Comparison of ENCODE assay signal across 11 cellular contexts in genomic region chr9:3733039-3733408, GRCh38.
A peak's percentile ranks its signal among the peaks of the same experiment; 100 is the strongest.
DNase-seq lines count a peak whose midpoint lies in the region; ATAC-seq and TF ChIP-seq lines count a peak whose summit lies in the region.
"Had no signal": no experiment of that assay in that cellular context is flagged by ENCODE, and none has a peak within 500 bp of the region (broad histone marks: within the 10 kb centered on the region; RNA-seq: fewer than 3 reads in every experiment).

No MANE protein-coding gene starts in this region.

- no peak overlapping the region for H3K27ac ChIP-seq in ACC112 (ENCODE audit: low read depth, low read length)
- no peak overlapping the region for H3K27ac ChIP-seq in GM23338 (ENCODE audit: low read depth)
- no peak overlapping the region for H3K27ac ChIP-seq in upper lobe of left lung

- no peaks in the 10 kb centered on the region for H3K79me2 ChIP-seq in ACC112 (ENCODE audit: control insufficient read depth, insufficient read depth, low read length, unreplicated experiment)
- H3K79me2 ChIP-seq in GM23338 (replicated peaks; ENCODE audit: insufficient read depth), result no peaks in the 10 kb centered on the region

- no peak for ATAC-seq in GM23338
- ATAC-seq in upper lobe of left lung (ENCODE audit: low FRiP score in 2 of 2), result no peak
- no peak for ATAC-seq in T-cell (replicated peaks in 1 of 4)
- no peak for ATAC-seq in HG03139 (IDR thresholded peaks at IDR 0.05; ENCODE audit: unreplicated experiment)

- no peak overlapping the region for H3K4me2 ChIP-seq in GM23338

- CTCF ChIA-PET in T-cell (lab: Charles Lee), result interaction anchor here (1.1 to 1.3 kb wide), 3 partner anchors 606 to 634 kb away, joined by 3 to 4 read pairs (median 3); no protein-coding TSS in a partner anchor

- no peak for TF ChIP-seq POLR2A in upper lobe of left lung (IDR thresholded peaks at IDR 0.05)

- no peaks in the 10 kb centered on the region for H3K9me3 ChIP-seq in upper lobe of left lung
- H3K9me3 ChIP-seq: sigmoid colon had no signal

- POLR2A ChIA-PET in T-cell (lab: Charles Lee), result no interaction called here

- no peaks in the 10 kb centered on the region for H4K20me1 ChIP-seq in GM23338 (replicated peaks; ENCODE audit: insufficient read depth)

- TF ChIP-seq EP300 in upper lobe of left lung (IDR thresholded peaks at IDR 0.05), result no peak

- WGBS in upper lobe of left lung, 2 donors, result 50 to 83% methylated on average over 3 of the region's 3 CpGs

- H3K27me3 Mint-ChIP-seq in GM23338 (ENCODE audit: insufficient read depth, low read depth, poor library complexity), result peaks cover 2% of the 10 kb centered on the region
- H3K27me3 Mint-ChIP-seq in activated T-helper 2 cell treated with anti-CD3 and anti-CD28 coated beads, Interferon-gamma antibody, Interleukin-2, Interleukin-4, amounts not matched to agents 10 μg/mL and 5 μg/mL and 100 μg/mL, durations not matched to agents 14 hours and 24 hours and 36 hours (ENCODE audit: low read depth), result no peaks in the 10 kb centered on the region
- no peaks in the 10 kb centered on the region for H3K27me3 Mint-ChIP-seq in nephron (ENCODE audit: low read depth)
- H3K27me3 Mint-ChIP-seq in T-cell, result no peaks in the 10 kb centered on the region

- H2AFZ ChIP-seq in ACC112 (ENCODE audit: low read length, unreplicated experiment), result peak overlapping the region; percentile 29
- H2AFZ ChIP-seq in GM23338, result 0 out of 2 replicates have a peak overlapping the region, but pooled peaks have one; percentile 0

- no peak for TF ChIP-seq CTCF in GM23338 (conservative IDR thresholded peaks at IDR 0.05; ENCODE audit: low read depth in 2 of 2)
- no peak for TF ChIP-seq CTCF in nephron (IDR thresholded peaks at IDR 0.05; ENCODE audit: unreplicated experiment in 3 of 3)
- TF ChIP-seq CTCF in upper lobe of left lung (IDR thresholded peaks at IDR 0.05), result no peak

- H3K27me3 ChIP-seq in ACC112 (ENCODE audit: insufficient read depth, low read length) (no peaks in the 10 kb centered on the region), GM23338 (ENCODE audit: insufficient read depth) (no peaks in the 10 kb centered on the region), upper lobe of left lung (no peaks in the 10 kb centered on the region)
- H3K27me3 ChIP-seq: sigmoid colon had no signal

- peaks cover 6% of the 10 kb centered on the region for H3K4me1 Mint-ChIP-seq in GM23338
- H3K4me1 Mint-ChIP-seq in activated T-helper 2 cell treated with anti-CD3 and anti-CD28 coated beads, Interferon-gamma antibody, Interleukin-2, Interleukin-4, amounts not matched to agents 10 μg/mL and 5 μg/mL and 100 μg/mL, durations not matched to agents 14 hours and 24 hours and 36 hours (ENCODE audit: low read depth), result peaks cover 51% of the 10 kb centered on the region
- peaks cover 18% of the 10 kb centered on the region for H3K4me1 Mint-ChIP-seq in nephron
- peaks cover 0 to 13% (median 10%) of the 10 kb centered on the region in 3 donors for H3K4me1 Mint-ChIP-seq in T-cell

- no peak for DNase-seq in GM23338 (ENCODE audit: low spot score)
- DNase-seq in activated T-helper 2 cell treated with anti-CD3 and anti-CD28 coated beads, Interferon-gamma antibody, Interleukin-2, Interleukin-4, amounts not matched to agents 10 μg/mL and 5 μg/mL and 100 μg/mL, durations not matched to agents 14 hours and 24 hours and 36 hours (ENCODE audit: low spot score), result no peak
- DNase-seq in NCI-H2081 treated with DMSO at 0.1 percent for 48 hours (lab: John Stamatoyannopoulos, UW), result no peak
- DNase-seq in upper lobe of left lung, result no peak
- DNase-seq in T-cell, result no peak
- DNase-seq: sigmoid colon had no signal

- no peaks in the 10 kb centered on the region for H3K9me2 ChIP-seq in GM23338 (ENCODE audit: insufficient read depth)

- H3K4me3 Mint-ChIP-seq in GM23338 (no peak overlapping the region), nephron (no peak overlapping the region), T-cell (no peak overlapping the region)
- no peak overlapping the region for H3K4me3 Mint-ChIP-seq in activated T-helper 2 cell treated with anti-CD3 and anti-CD28 coated beads, Interferon-gamma antibody, Interleukin-2, Interleukin-4, amounts not matched to agents 10 μg/mL and 5 μg/mL and 100 μg/mL, durations not matched to agents 14 hours and 24 hours and 36 hours (ENCODE audit: low read depth)
- H3K4me3 Mint-ChIP-seq: activated CD4-positive, alpha-beta T cell treated with anti-CD3 and anti-CD28 coated beads for 36 hours had no signal

- H3K36me3 ChIP-seq in ACC112 (ENCODE audit: insufficient read depth, low read length) (no peaks in the 10 kb centered on the region), GM23338 (ENCODE audit: insufficient read depth) (no peaks in the 10 kb centered on the region), upper lobe of left lung (no peaks in the 10 kb centered on the region)
- H3K36me3 ChIP-seq: sigmoid colon had no signal

- H3K9me3 Mint-ChIP-seq in GM23338 (no peaks in the 10 kb centered on the region), nephron (no peaks in the 10 kb centered on the region), T-cell (no peaks in the 10 kb centered on the region)
- H3K9me3 Mint-ChIP-seq in activated T-helper 2 cell treated with anti-CD3 and anti-CD28 coated beads, Interferon-gamma antibody, Interleukin-2, Interleukin-4, amounts not matched to agents 10 μg/mL and 5 μg/mL and 100 μg/mL, durations not matched to agents 14 hours and 24 hours and 36 hours, result no peaks in the 10 kb centered on the region
- H3K9me3 Mint-ChIP-seq: activated naive CD4-positive, alpha-beta T cell treated with anti-CD3 and anti-CD28 coated beads, Interleukin-2, amount 50 U/mL, for 72 hours had no signal

- H3K4me3 ChIP-seq in ACC112 (ENCODE audit: low read depth, low read length) (no peak overlapping the region), GM23338 (no peak overlapping the region), upper lobe of left lung (no peak overlapping the region)

- peaks cover 7% of the 10 kb centered on the region for H3K4me1 ChIP-seq in ACC112 (ENCODE audit: control insufficient read depth, insufficient read depth, low read length, unreplicated experiment)
- peaks cover 3% of the 10 kb centered on the region; the same call in 1 of the 2 replicates for H3K4me1 ChIP-seq in GM23338 (ENCODE audit: insufficient read depth)
- H3K4me1 ChIP-seq in upper lobe of left lung, result peaks cover 6 to 11% (median 9%) of the 10 kb centered on the region in 4 donors

- no peak overlapping the region for H3K27ac Mint-ChIP-seq in GM23338
- peak overlapping the region; percentile 58 for H3K27ac Mint-ChIP-seq in activated T-helper 2 cell treated with anti-CD3 and anti-CD28 coated beads, Interferon-gamma antibody, Interleukin-2, Interleukin-4, amounts not matched to agents 10 μg/mL and 5 μg/mL and 100 μg/mL, durations not matched to agents 14 hours and 24 hours and 36 hours
- H3K27ac Mint-ChIP-seq in nephron, result peak overlapping the region; percentile 47 to 71 (median 55)
- no peak overlapping the region for H3K27ac Mint-ChIP-seq in T-cell
- H3K27ac Mint-ChIP-seq: activated CD4-positive, alpha-beta T cell treated with anti-CD3 and anti-CD28 coated beads for 36 hours; activated naive CD4-positive, alpha-beta T cell treated with anti-CD3 and anti-CD28 coated beads, Interleukin-2, amount 50 U/mL, for 72 hours had no signal

- H3K36me3 Mint-ChIP-seq in GM23338 (ENCODE audit: low read depth), result no peaks in the 10 kb centered on the region
- no peaks in the 10 kb centered on the region for H3K36me3 Mint-ChIP-seq in activated T-helper 2 cell treated with anti-CD3 and anti-CD28 coated beads, Interferon-gamma antibody, Interleukin-2, Interleukin-4, amounts not matched to agents 10 μg/mL and 5 μg/mL and 100 μg/mL, durations not matched to agents 14 hours and 24 hours and 36 hours (ENCODE audit: low read depth)
- no peaks in the 10 kb centered on the region for H3K36me3 Mint-ChIP-seq in nephron (ENCODE audit: low read depth)
- no peaks in the 10 kb centered on the region for H3K36me3 Mint-ChIP-seq in T-cell
- H3K36me3 Mint-ChIP-seq: activated naive CD4-positive, alpha-beta T cell treated with anti-CD3 and anti-CD28 coated beads, Interleukin-2, amount 50 U/mL, for 72 hours had no signal

- intact Hi-C loops in activated T-helper 2 cell treated with anti-CD3 and anti-CD28 coated beads, Interferon-gamma antibody, Interleukin-2, Interleukin-4, amounts not matched to agents 10 μg/mL and 5 μg/mL and 100 μg/mL, durations not matched to agents 14 hours and 24 hours and 36 hours (cut with micrococcal nuclease), result loop anchor here (2.0 to 5.0 kb wide), 6 partner anchors 14 to 369 kb away; no protein-coding TSS in a partner anchor

- H3F3A ChIP-seq in GM23338 (replicated peaks; ENCODE audit: low read depth), result no peaks in the 10 kb centered on the region

TF ChIP-seq in GM23338, 12 proteins besides CTCF, POLR2A, EP300 and RAD21 (continues in another document):
- TF ChIP-seq EZH2 (IDR thresholded peaks at IDR 0.05; ENCODE audit: low read depth, unreplicated experiment), result no peak
- no peak for TF ChIP-seq CREB1 (CRISPR knock-in tag; IDR thresholded peaks at IDR 0.05; ENCODE audit: low read depth)
- TF ChIP-seq JUNB (IDR thresholded peaks at IDR 0.05; ENCODE audit: unreplicated experiment), result no peak
- no peak for TF ChIP-seq ZNF331 (CRISPR knock-in tag; IDR thresholded peaks at IDR 0.05; ENCODE audit: low read depth)
- TF ChIP-seq POLR2AphosphoS5 (IDR thresholded peaks at IDR 0.05; ENCODE audit: low read depth), result no peak

Comparison
In these comparisons a context has a peak if more than half of its experiments do, and no peak if none do; other contexts are left out.
1. H3K27ac Mint-ChIP-seq: peak in activated T-helper 2 cell treated with anti-CD3 and anti-CD28 coated beads, Interferon-gamma antibody, Interleukin-2, Interleukin-4, amounts not matched to agents 10 μg/mL and 5 μg/mL and 100 μg/mL, durations not matched to agents 14 hours and 24 hours and 36 hours (single experiment) and nephron (3 of 3); none in GM23338 (single experiment) and T-cell (0 of 2).